8 cellular contexts compared by ENCODE assay signal in genomic region chr14:91253795-91254323, GRCh38. TPM values are rescaled to one million over a fixed set of nuclear protein-coding genes. Genes with fewer than 3 reads are reported as not detected.
A peak's percentile ranks its signal among the peaks of the same experiment; 100 is the strongest.
DNase-seq lines count a peak whose midpoint lies in the region; ATAC-seq, FAIRE-seq and TF ChIP-seq lines count a peak whose summit lies in the region.

No MANE protein-coding gene starts in this region.

- DNase-seq in chondrocyte (ENCODE audit: low spot score) (no peak), NCI-H526 treated with DMSO at 0.1 percent for 48 hours (lab: John Stamatoyannopoulos, UW) (no peak), posterior cingulate gyrus (no peak), HTR-8/SVneo (ENCODE audit: insufficient read length, low spot score) (no peak)

- peak overlapping the region; percentile 54 for H3K4me3 Mint-ChIP-seq in chondrocyte (ENCODE audit: unreplicated experiment)

- TF ChIP-seq CTCF in chondrocyte (IDR thresholded peaks at IDR 0.05), result no peak

- H3K27me3 Mint-ChIP-seq in chondrocyte (ENCODE audit: low read depth), result no peaks in the 10 kb centered on the region

- peak overlapping the region; percentile 47 for H3K9ac ChIP-seq in mucosa of stomach (ENCODE audit: low read length)

- no peak overlapping the region for H3K27ac ChIP-seq in ACC112 (ENCODE audit: low read depth, low read length)

- H3K79me2 ChIP-seq in ACC112 (ENCODE audit: control insufficient read depth, insufficient read depth, low read length, unreplicated experiment), result no peaks in the 10 kb centered on the region

- H3K27ac Mint-ChIP-seq in chondrocyte (ENCODE audit: unreplicated experiment), result no peak overlapping the region

- H3K4me3 ChIP-seq in ACC112 (ENCODE audit: low read depth, low read length), result peak overlapping the region; percentile 76
- no peak overlapping the region for H3K4me3 ChIP-seq in mucosa of stomach (ENCODE audit: low read length)

- no peaks in the 10 kb centered on the region for H3K36me3 Mint-ChIP-seq in chondrocyte (ENCODE audit: low read depth)

- no peaks in the 10 kb centered on the region for H3K36me3 ChIP-seq in ACC112 (ENCODE audit: insufficient read depth, low read length)
- H3K36me3 ChIP-seq in mucosa of stomach (ENCODE audit: control insufficient read depth, insufficient read depth, low read length), result no peaks in the 10 kb centered on the region

- no peak for TF ChIP-seq EP300 in Ishikawa (IDR thresholded peaks at IDR 0.05; ENCODE audit: borderline replicate concordance)

- ATAC-seq in esophagus mucosa, result no peak

- no peaks in the 10 kb centered on the region for H3K9me3 ChIP-seq in mucosa of stomach (ENCODE audit: control insufficient read depth, low read length)

- no peak for TF ChIP-seq RAD21 in Ishikawa (IDR thresholded peaks at IDR 0.05; ENCODE audit: low read depth)

- H3K4me1 ChIP-seq in ACC112 (ENCODE audit: control insufficient read depth, insufficient read depth, low read length, unreplicated experiment) (peaks cover 7% of the 10 kb centered on the region), mucosa of stomach (ENCODE audit: control insufficient read depth, insufficient read depth, low read length) (peaks cover 7% of the 10 kb centered on the region)

- no peak for FAIRE-seq in HTR-8/SVneo (lab: Jason Lieb, UNC)

- H3K27me3 ChIP-seq in ACC112 (ENCODE audit: insufficient read depth, low read length) (no peaks in the 10 kb centered on the region), mucosa of stomach (ENCODE audit: control insufficient read depth, insufficient read depth, low read length) (peaks cover 16% of the 10 kb centered on the region)

- peaks cover 36% of the 10 kb centered on the region for H3K4me1 Mint-ChIP-seq in chondrocyte (ENCODE audit: low read depth)

- H2AFZ ChIP-seq in ACC112 (ENCODE audit: low read length, unreplicated experiment), result peak overlapping the region; percentile 73

- H3K9me3 Mint-ChIP-seq in chondrocyte (ENCODE audit: low read depth), result no peaks in the 10 kb centered on the region

- intact Hi-C loops in posterior cingulate gyrus (cut with DNase I), result no loop called here

TF ChIP-seq in Ishikawa, 13 proteins besides CTCF, POLR2A, EP300 and RAD21:
- no peak for TF ChIP-seq TEAD4 (IDR thresholded peaks at IDR 0.05)
- TF ChIP-seq NFIC (IDR thresholded peaks at IDR 0.05), result no peak
- TF ChIP-seq, protein P1, sequence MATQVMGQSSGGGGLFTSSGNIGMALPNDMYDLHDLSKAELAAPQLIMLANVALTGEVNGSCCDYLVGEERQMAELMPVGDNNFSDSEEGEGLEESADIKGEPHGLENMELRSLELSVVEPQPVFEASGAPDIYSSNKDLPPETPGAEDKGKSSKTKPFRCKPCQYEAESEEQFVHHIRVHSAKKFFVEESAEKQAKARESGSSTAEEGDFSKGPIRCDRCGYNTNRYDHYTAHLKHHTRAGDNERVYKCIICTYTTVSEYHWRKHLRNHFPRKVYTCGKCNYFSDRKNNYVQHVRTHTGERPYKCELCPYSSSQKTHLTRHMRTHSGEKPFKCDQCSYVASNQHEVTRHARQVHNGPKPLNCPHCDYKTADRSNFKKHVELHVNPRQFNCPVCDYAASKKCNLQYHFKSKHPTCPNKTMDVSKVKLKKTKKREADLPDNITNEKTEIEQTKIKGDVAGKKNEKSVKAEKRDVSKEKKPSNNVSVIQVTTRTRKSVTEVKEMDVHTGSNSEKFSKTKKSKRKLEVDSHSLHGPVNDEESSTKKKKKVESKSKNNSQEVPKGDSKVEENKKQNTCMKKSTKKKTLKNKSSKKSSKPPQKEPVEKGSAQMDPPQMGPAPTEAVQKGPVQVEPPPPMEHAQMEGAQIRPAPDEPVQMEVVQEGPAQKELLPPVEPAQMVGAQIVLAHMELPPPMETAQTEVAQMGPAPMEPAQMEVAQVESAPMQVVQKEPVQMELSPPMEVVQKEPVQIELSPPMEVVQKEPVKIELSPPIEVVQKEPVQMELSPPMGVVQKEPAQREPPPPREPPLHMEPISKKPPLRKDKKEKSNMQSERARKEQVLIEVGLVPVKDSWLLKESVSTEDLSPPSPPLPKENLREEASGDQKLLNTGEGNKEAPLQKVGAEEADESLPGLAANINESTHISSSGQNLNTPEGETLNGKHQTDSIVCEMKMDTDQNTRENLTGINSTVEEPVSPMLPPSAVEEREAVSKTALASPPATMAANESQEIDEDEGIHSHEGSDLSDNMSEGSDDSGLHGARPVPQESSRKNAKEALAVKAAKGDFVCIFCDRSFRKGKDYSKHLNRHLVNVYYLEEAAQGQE (IDR thresholded peaks at IDR 0.05; ENCODE audit: low read depth), result no peak
- peak; percentile 73; the same call in 1 of the 2 replicates for TF ChIP-seq ZBTB7A (IDR thresholded peaks at IDR 0.05; ENCODE audit: low read depth)
- TF ChIP-seq EGR1 (IDR thresholded peaks at IDR 0.05), result no peak
- TF ChIP-seq TCF12 (IDR thresholded peaks at IDR 0.05; ENCODE audit: low read depth), result no peak
- no peak for TF ChIP-seq USF1 (IDR thresholded peaks at IDR 0.05)
- TF ChIP-seq MAX (IDR thresholded peaks at IDR 0.05), result no peak

RNA-seq across cellular contexts. Expression of gene GPR68, which starts 9.4 kb away (rescaled TPM):
- total RNA-seq in chondrocyte (0.42 to 4.1 TPM (median 0.46 TPM) in 3 replicates), esophagus mucosa (11.6 TPM)
